ENCODE assay signal across 26 cellular contexts in genomic region chr2:236782938-236783337, GRCh38.
DNase-seq lines count a peak whose midpoint lies in the region; ATAC-seq, FAIRE-seq and TF ChIP-seq lines count a peak whose summit lies in the region.
"Had no signal": no experiment of that assay in that cellular context is flagged by ENCODE, and none has a peak within 500 bp of the region (broad histone marks: within the 10 kb centered on the region; RNA-seq: fewer than 3 reads in every experiment).

No MANE protein-coding gene starts in this region.

- no peak overlapping the region for H3K4ac ChIP-seq in H9 (ENCODE audit: low read depth, low read length)

- ATAC-seq in HG03439 (IDR thresholded peaks at IDR 0.05; ENCODE audit: unreplicated experiment) (no peak), GM18867 (IDR thresholded peaks at IDR 0.05; ENCODE audit: unreplicated experiment) (no peak)
- ATAC-seq: PC-3 had no signal

- no peaks in the 10 kb centered on the region for H4K20me1 ChIP-seq in H9 (ENCODE audit: control insufficient read depth, insufficient read depth, insufficient read length)

- no peak overlapping the region for H3K14ac ChIP-seq in H9 (ENCODE audit: insufficient read depth, low read length)

- H3K4me3 ChIP-seq in AG10803 (ENCODE audit: low read length) (no peak overlapping the region), astrocyte of the spinal cord (ENCODE audit: low read depth, low read length) (no peak overlapping the region)
- H3K4me3 ChIP-seq: neural progenitor cell had no signal

- no peak overlapping the region for H3K23ac ChIP-seq in H9 (ENCODE audit: insufficient read length, low read depth, low read length)

- H2BK120ac ChIP-seq in H9 (ENCODE audit: low read depth, low read length, poor library complexity, severe bottlenecking) = no peak overlapping the region

- H3K27me3 Mint-ChIP-seq in H9 (ENCODE audit: low read depth) = peaks cover 11% of the 10 kb centered on the region

- no peak overlapping the region for H3T11ph ChIP-seq in H9 (ENCODE audit: low read length)

- no peak for FAIRE-seq in GM12891 (lab: Jason Lieb, UNC)
- FAIRE-seq: H54, TTC549 had no signal

- H3K4me3 Mint-ChIP-seq in H9 = no peak overlapping the region
- H3K4me3 Mint-ChIP-seq: activated naive CD8-positive, alpha-beta T cell treated with anti-CD3 and anti-CD28 coated beads for 36 hours; activated T-cell treated with anti-CD3 and anti-CD28 coated beads, Interleukin-2, amount 50 U/mL, for 72 hours; neural progenitor cell had no signal

- no peaks in the 10 kb centered on the region for H3K23me2 ChIP-seq in H9 (ENCODE audit: insufficient read length, low read depth, low read length, poor library complexity, severe bottlenecking)

- H3K4me2 ChIP-seq in H9 (ENCODE audit: insufficient read depth, insufficient read length, low read length) = no peak overlapping the region
- H3K4me2 ChIP-seq: neural progenitor cell had no signal

- no peak overlapping the region for H2BK12ac ChIP-seq in H9 (ENCODE audit: insufficient read length, low read depth, low read length)

- WGBS in H9 (ENCODE audit: extremely low coverage, insufficient read length, low lambda C conversion rate) = no CpG with 5 or more reads among the region's 5 CpGs

- H3K79me1 ChIP-seq in H9 (ENCODE audit: insufficient read depth, low read depth, low read length, poor library complexity, severe bottlenecking) = no peaks in the 10 kb centered on the region

- in situ Hi-C loops in astrocyte of the spinal cord (cut with HindIII; ENCODE audit: low sequenced_read_pairs) = no loop called here

- no peaks in the 10 kb centered on the region for H3K9me3 ChIP-seq in H9 (ENCODE audit: control insufficient read depth, low read depth, low read length)

- H3K18ac ChIP-seq in H9 (ENCODE audit: insufficient read length, low read depth, low read length) = no peak overlapping the region

- peaks cover 0 to 5% (median 0%) of the 10 kb centered on the region in 3 experiments; a peak in 1 of 7 replicates for H3K36me3 Mint-ChIP-seq in H9 (ENCODE audit: insufficient read depth in 1 of 3, low read depth in 3 of 3)
- H3K36me3 Mint-ChIP-seq: activated naive CD8-positive, alpha-beta T cell treated with anti-CD3 and anti-CD28 coated beads for 36 hours; neural progenitor cell had no signal

- H3K56ac ChIP-seq in H9 (ENCODE audit: insufficient read length, low read depth, low read length) = no peak overlapping the region

- H3K27ac ChIP-seq in H9 (ENCODE audit: insufficient read length, low read depth, low read length) = no peak overlapping the region
- H3K27ac ChIP-seq: neural progenitor cell had no signal

- H3K9me3 Mint-ChIP-seq in H9 = peaks cover 0 to 4% of the 10 kb centered on the region in 2 experiments; a peak in 3 of 5 replicates
- H3K9me3 Mint-ChIP-seq: activated naive CD8-positive, alpha-beta T cell treated with anti-CD3 and anti-CD28 coated beads for 36 hours; activated T-cell treated with anti-CD3 and anti-CD28 coated beads, Interleukin-2, amount 50 U/mL, for 72 hours had no signal

- no peaks in the 10 kb centered on the region for H3K79me2 ChIP-seq in H9 (ENCODE audit: insufficient read depth, low read length)

- H2AK5ac ChIP-seq in H9 (ENCODE audit: insufficient read length, low read length) = no peak overlapping the region

- TF ChIP-seq POLR2A in GM12891 (IDR thresholded peaks at IDR 0.05; ENCODE audit: low read depth, low read length) = no peak

- H4K5ac ChIP-seq in H9 (ENCODE audit: insufficient read length, low read depth, low read length) = no peak overlapping the region

- no peak overlapping the region for H2BK15ac ChIP-seq in H9 (ENCODE audit: low read depth, low read length)

- no peak for TF ChIP-seq CTCF in AG10803 (conservative IDR thresholded peaks at IDR 0.05; ENCODE audit: low read length)
- no peak for TF ChIP-seq CTCF in astrocyte of the spinal cord (IDR thresholded peaks at IDR 0.05; ENCODE audit: low read depth, low read length)
- TF ChIP-seq CTCF in H9 (conservative IDR thresholded peaks at IDR 0.05) = no peak

- H4K8ac ChIP-seq in H9 (replicated peaks; ENCODE audit: insufficient read length, low read depth, low read length) = no peak overlapping the region

- H3K9ac ChIP-seq in H9 (ENCODE audit: extremely low read depth, insufficient read length, low read length) = no peak overlapping the region
- H3K9ac ChIP-seq: neural progenitor cell had no signal

- no peak overlapping the region for H3K27ac Mint-ChIP-seq in H9
- H3K27ac Mint-ChIP-seq: activated naive CD8-positive, alpha-beta T cell treated with anti-CD3 and anti-CD28 coated beads for 36 hours; activated T-cell treated with anti-CD3 and anti-CD28 coated beads, Interleukin-2, amount 50 U/mL, for 72 hours had no signal

- no peaks in the 10 kb centered on the region for H3K4me1 ChIP-seq in H9 (ENCODE audit: insufficient read depth, low read length)

- H3K4me1 Mint-ChIP-seq in H9 = peaks cover 3 to 9% of the 10 kb centered on the region in 2 experiments; a peak in 2 of 4 replicates
- H3K4me1 Mint-ChIP-seq: activated naive CD8-positive, alpha-beta T cell treated with anti-CD3 and anti-CD28 coated beads for 36 hours had no signal

- no peak overlapping the region for H4K91ac ChIP-seq in H9 (ENCODE audit: insufficient read length, low read depth, low read length)

- peak; percentile 64 for DNase-seq in AG10803 (ENCODE audit: low read depth)
- DNase-seq in HuH-7.5 (ENCODE audit: low spot score) = peak; percentile 21
- peak; percentile 88 for DNase-seq in astrocyte of the spinal cord (ENCODE audit: low read depth, low spot score)
- peak; percentile 89 for DNase-seq in kidney tubule cell (ENCODE audit: low spot score)
- no peak for DNase-seq in GM12891 (ENCODE audit: insufficient read length, low spot score)
- DNase-seq in H9 = no peak
- DNase-seq: activated CD4-positive, alpha-beta T cell treated with anti-CD3 and anti-CD28 coated beads, Interleukin-2, amount 50 U/mL, for 48 hours; activated naive CD8-positive, alpha-beta T cell treated with anti-CD3 and anti-CD28 coated beads for 36 hours; AML-193; central memory CD4-positive, alpha-beta T cell; effector memory CD4-positive, alpha-beta T cell; foreskin melanocyte; GDM1; midbrain; NCI-H1694; NCI-H446 treated with DMSO at 0.1 percent for 48 hours; PC-3; retina; stimulated activated CD4-positive, alpha-beta T cell treated with anti-CD3 and anti-CD28 coated beads, Interleukin-2, amount 100 ng/mL, for 24 hours; substantia nigra had no signal

- H2BK20ac ChIP-seq in H9 (ENCODE audit: low read depth, low read length, poor library complexity, severe bottlenecking) = no peak overlapping the region

- no peaks in the 10 kb centered on the region for H3K27me3 ChIP-seq in H9 (ENCODE audit: insufficient read depth, low read length)
- H3K27me3 ChIP-seq: neural progenitor cell had no signal

- no peak overlapping the region for H2BK5ac ChIP-seq in H9 (ENCODE audit: insufficient read length, low read length)

- no peak overlapping the region for H2AFZ ChIP-seq in H9 (ENCODE audit: low read length)

TF ChIP-seq in GM12891, 5 proteins besides CTCF, POLR2A, EP300 and RAD21:
- TF ChIP-seq POLR2AphosphoS5 (IDR thresholded peaks at IDR 0.05; ENCODE audit: low read depth, low read length) = no peak
- TF ChIP-seq SPI1 (IDR thresholded peaks at IDR 0.05; ENCODE audit: low read depth, low read length) = no peak
- no peak for TF ChIP-seq PAX5 (IDR thresholded peaks at IDR 0.05; ENCODE audit: insufficient read depth, low read length, severe bottlenecking)
- no peak for TF ChIP-seq POU2F2 (IDR thresholded peaks at IDR 0.05; ENCODE audit: low read depth, low read length)
- no peak for TF ChIP-seq TAF1 (IDR thresholded peaks at IDR 0.05; ENCODE audit: low read depth, low read length)

Comparison
In these comparisons a context has a peak if more than half of its experiments do, and no peak if none do; other contexts are left out.
1. DNase-seq: peak in AG10803 (single experiment), HuH-7.5 (single experiment), astrocyte of the spinal cord (single experiment) and kidney tubule cell (single experiment); none in GM12891 (single experiment) and H9 (single experiment).